Comparison of ENCODE assay signal across 1 cellular context in genomic region chr12:96375841-96376249, GRCh38.
A peak's percentile ranks its signal among the peaks of the same experiment; 100 is the strongest.
TF ChIP-seq lines count a peak whose summit lies in the region.

No MANE protein-coding gene starts in this region.

TF ChIP-seq in K562, 482 proteins besides CTCF, POLR2A, EP300 and RAD21 (continued from another document and continues in another):
- TF ChIP-seq JUND (IDR thresholded peaks at IDR 0.05; ENCODE audit: borderline replicate concordance, low read depth, low read length) (peak; percentile 71), JUND (tag; IDR thresholded peaks at IDR 0.05; ENCODE audit: borderline replicate concordance, low read depth, low read length) (no peak; the same call in 2 of the 3 replicates), TAL1 (IDR thresholded peaks at IDR 0.05) (peak; percentile 92), ZKSCAN3 (CRISPR knock-in tag; IDR thresholded peaks at IDR 0.05) (no peak), EZH2 (IDR thresholded peaks at IDR 0.05; ENCODE audit: borderline replicate concordance, low read depth, low read length) (no peak), ZNF408 (CRISPR knock-in tag; IDR thresholded peaks at IDR 0.05; ENCODE audit: low read depth) (no peak), CCNT2 (IDR thresholded peaks at IDR 0.05; ENCODE audit: borderline replicate concordance, extremely low read depth, insufficient read length, low read depth, low read length) (peak; percentile 35), ZNF639 (CRISPR knock-in tag; conservative IDR thresholded peaks at IDR 0.05 in 1 of 2, IDR thresholded peaks at IDR 0.05 in 1 of 2) (0 out of 4 replicates have a peak, but pooled peaks of 1 of the 2 experiments have one; percentile 15), MYNN (IDR thresholded peaks at IDR 0.05) (no peak), MYNN (CRISPR knock-in tag; IDR thresholded peaks at IDR 0.05) (no peak), FOXJ3 (CRISPR knock-in tag; IDR thresholded peaks at IDR 0.05) (no peak), MAFG (tag; conservative IDR thresholded peaks at IDR 0.05) (peak; percentile 95), NFE2 (IDR thresholded peaks at IDR 0.05; ENCODE audit: low read depth) (peak; percentile 96), TEAD2 (tag; IDR thresholded peaks at IDR 0.05) (no peak), ZNF318 (IDR thresholded peaks at IDR 0.05; ENCODE audit: borderline replicate concordance in 1 of 2, low read depth in 1 of 2) (0 out of 4 replicates have a peak, but pooled peaks of 1 of the 2 experiments have one; percentile 61), MAFF (IDR thresholded peaks at IDR 0.05; ENCODE audit: low read length) (peak; percentile 91), KLF1 (tag; IDR thresholded peaks at IDR 0.05) (no peak), E4F1 (CRISPR knock-in tag; IDR thresholded peaks at IDR 0.05; ENCODE audit: borderline replicate concordance) (no peak), VEZF1 (CRISPR knock-in tag; IDR thresholded peaks at IDR 0.05) (0 out of 2 replicates have a peak, but pooled peaks have one; percentile 9), ETV1 (tag; conservative IDR thresholded peaks at IDR 0.05; ENCODE audit: low read depth) (no peak), XRCC4 (IDR thresholded peaks at IDR 0.05; ENCODE audit: extremely low read depth, insufficient read depth, insufficient read length) (no peak), TFAM (CRISPR knock-in tag; conservative IDR thresholded peaks at IDR 0.05) (no peak), DEAF1 (CRISPR knock-in tag; IDR thresholded peaks at IDR 0.05) (no peak), DACH1 (IDR thresholded peaks at IDR 0.05; ENCODE audit: partially characterized antibody) (peak; percentile 89), CBFA2T3 (IDR thresholded peaks at IDR 0.05) (peak; percentile 92), RFX1 (IDR thresholded peaks at IDR 0.05) (no peak), SOX6 (IDR thresholded peaks at IDR 0.05) (peak; percentile 97), C11orf30 (IDR thresholded peaks at IDR 0.05; ENCODE audit: low read depth) (peak; percentile 86), ZBTB11 (CRISPR knock-in tag; IDR thresholded peaks at IDR 0.05) (no peak; a peak in 1 of 6 replicates), MED1 (CRISPR knock-in tag; IDR thresholded peaks at IDR 0.05; ENCODE audit: borderline replicate concordance) (no peak), CBX2 (IDR thresholded peaks at IDR 0.05; ENCODE audit: insufficient read depth, low read length, poor library complexity, severe bottlenecking) (no peak), NFXL1 (CRISPR knock-in tag; IDR thresholded peaks at IDR 0.05) (no peak), HINFP (tag; conservative IDR thresholded peaks at IDR 0.05; ENCODE audit: low read depth) (no peak), ZKSCAN1 (IDR thresholded peaks at IDR 0.05; ENCODE audit: low read depth, low read length) (no peak), NEUROD1 (IDR thresholded peaks at IDR 0.05; ENCODE audit: borderline replicate concordance, low read depth, low read length, partially characterized antibody) (peak; percentile 57), ILK (tag; IDR thresholded peaks at IDR 0.05; ENCODE audit: borderline replicate concordance, low read depth) (no peak), CHAMP1 (IDR thresholded peaks at IDR 0.05) (peak; percentile 77)
